8 cellular contexts compared by ENCODE assay signal in the genomic region with DNA sequence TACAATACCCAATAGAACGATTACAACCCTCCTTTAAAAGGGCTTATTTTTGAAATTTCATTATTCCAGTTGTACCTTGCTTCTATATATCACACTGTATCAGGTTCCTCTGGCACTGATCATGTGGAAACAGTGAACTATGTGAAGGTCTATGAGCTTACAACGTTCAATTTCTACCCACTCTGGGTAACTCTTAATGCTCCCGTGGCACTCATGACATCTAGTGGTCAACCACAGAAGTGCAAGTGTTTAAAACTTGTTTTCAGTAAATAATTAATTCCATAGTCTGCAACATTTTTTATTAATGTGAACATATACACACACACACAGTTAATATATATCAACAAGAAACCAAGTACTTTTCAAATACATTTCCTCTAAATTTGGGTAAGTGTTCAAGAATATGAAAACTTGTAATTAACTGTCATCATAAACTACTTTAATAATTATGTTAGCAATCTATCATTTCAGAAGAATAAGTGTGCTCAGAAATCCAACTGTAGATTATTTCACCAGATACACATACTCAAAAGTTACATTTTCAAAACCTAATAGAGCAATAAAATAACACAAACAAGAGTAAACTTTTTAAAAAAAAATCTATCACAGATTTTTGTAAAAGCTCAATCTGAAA.
DNase-seq lines count a peak whose midpoint lies in the region; ATAC-seq and TF ChIP-seq lines count a peak whose summit lies in the region.

No MANE protein-coding gene starts in this region.

- no peak overlapping the region for H3K4me3 ChIP-seq in GM06990 (replicated peaks; ENCODE audit: low read depth, low read length)
- no peak overlapping the region for H3K4me3 ChIP-seq in heart right ventricle

- H3K36me3 ChIP-seq in GM06990 (ENCODE audit: control insufficient read depth, insufficient read depth, low read length) (no peaks in the 10 kb centered on the region), heart right ventricle (peaks cover 0 to under 1% (median 0%) of the 10 kb centered on the region in 9 donors)

- H3K36me3 Mint-ChIP-seq in activated naive CD8-positive, alpha-beta T cell treated with anti-CD3 and anti-CD28 coated beads, Interleukin-2, amount 50 U/mL, for 24 hours (ENCODE audit: low read depth): no peaks in the 10 kb centered on the region

- TF ChIP-seq CTCF in 22Rv1 (IDR thresholded peaks at IDR 0.05) (peak; percentile 96), GM06990 (IDR thresholded peaks at IDR 0.05; ENCODE audit: insufficient read depth, low read length, poor library complexity, severe bottlenecking) (peak; percentile 77), heart right ventricle (IDR thresholded peaks at IDR 0.05) (peak; percentile 75 to 94 (median 91))

- peaks cover 0 to 20% (median 0%) of the 10 kb centered on the region in 9 donors for H3K4me1 ChIP-seq in heart right ventricle

- WGBS in heart right ventricle, 2 donors: 7 to 12% methylated on average over 3 of the region's 3 CpGs

- H3K27me3 Mint-ChIP-seq in activated naive CD8-positive, alpha-beta T cell treated with anti-CD3 and anti-CD28 coated beads, Interleukin-2, amount 50 U/mL, for 24 hours: no peaks in the 10 kb centered on the region

- H3K27me3 ChIP-seq in GM06990 (replicated peaks; ENCODE audit: control insufficient read depth, insufficient read depth, low read length) (no peaks in the 10 kb centered on the region), heart right ventricle (no peaks in the 10 kb centered on the region)

- peaks cover 4% of the 10 kb centered on the region for H3K9me3 Mint-ChIP-seq in activated naive CD8-positive, alpha-beta T cell treated with anti-CD3 and anti-CD28 coated beads, Interleukin-2, amount 50 U/mL, for 24 hours

- DNase-seq in GM06990 (ENCODE audit: extremely low read depth, insufficient read length): no peak
- DNase-seq in NCI-H82 treated with DMSO at 0.1 percent for 48 hours (lab: John Stamatoyannopoulos, UW; ENCODE audit: unreplicated experiment): peak; percentile 13
- DNase-seq in activated naive CD8-positive, alpha-beta T cell treated with anti-CD3 and anti-CD28 coated beads, Interleukin-2, amount 50 U/mL, for 24 hours: peak; percentile 33
- DNase-seq in heart right ventricle: peak in 1 of 2 donors; percentile 28
- DNase-seq in retina: peak; percentile 52

- ATAC-seq in HG03135 (IDR thresholded peaks at IDR 0.05; ENCODE audit: unreplicated experiment) (peak; percentile 55), heart right ventricle (peak in 6 of 8 donors; percentile 56 to 81 (median 71)), GM18870 (IDR thresholded peaks at IDR 0.05; ENCODE audit: unreplicated experiment) (no peak)
- ATAC-seq in activated naive CD8-positive, alpha-beta T cell treated with anti-CD3 and anti-CD28 coated beads, Interleukin-2, amount 50 U/mL, for 24 hours: peak; percentile 73

- intact Hi-C loops in heart right ventricle (cut with DNase I): loop anchor here in 7 of 10 donors (2.0 to 10.0 kb wide), 8 partner anchors 495 to 797 kb away; a partner anchor contains a TSS

- H3K4me3 Mint-ChIP-seq in activated naive CD8-positive, alpha-beta T cell treated with anti-CD3 and anti-CD28 coated beads, Interleukin-2, amount 50 U/mL, for 24 hours: no peak overlapping the region

- H3K27ac Mint-ChIP-seq in activated naive CD8-positive, alpha-beta T cell treated with anti-CD3 and anti-CD28 coated beads, Interleukin-2, amount 50 U/mL, for 24 hours: no peak overlapping the region

- peaks cover 0 to 7% (median 0%) of the 10 kb centered on the region in 11 donors for H3K9me3 ChIP-seq in heart right ventricle

- H3K27ac ChIP-seq in 22Rv1: no peak overlapping the region
- no peak overlapping the region for H3K27ac ChIP-seq in heart right ventricle

- H3K4me1 Mint-ChIP-seq in activated naive CD8-positive, alpha-beta T cell treated with anti-CD3 and anti-CD28 coated beads, Interleukin-2, amount 50 U/mL, for 24 hours: peaks cover 29% of the 10 kb centered on the region
